In the genomic region with DNA sequence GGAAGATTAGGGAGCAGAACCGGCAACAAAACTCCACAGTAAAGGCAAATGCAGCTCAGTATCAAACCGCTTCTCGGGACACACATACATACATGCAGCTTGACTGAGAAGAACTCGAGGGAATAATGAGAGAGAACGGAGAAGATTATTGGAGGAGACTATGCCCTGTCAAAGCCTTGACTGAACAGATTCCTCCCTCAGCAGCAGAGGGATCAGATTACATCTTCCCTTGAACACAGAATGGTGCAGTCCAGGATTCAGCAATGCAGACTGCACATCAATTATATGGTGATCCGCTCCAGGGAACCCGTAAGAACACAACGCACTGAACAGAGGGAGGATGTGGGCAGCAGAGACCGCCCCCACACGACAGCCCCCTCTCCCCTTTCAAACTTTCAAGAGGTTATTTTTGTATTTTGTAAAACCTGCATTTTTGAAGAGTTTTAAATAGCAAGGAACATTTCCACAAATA, we compare ENCODE assay signal across 1 cellular context.
TF ChIP-seq lines count a peak whose summit lies in the region.

No MANE protein-coding gene starts in this region.

TF ChIP-seq in WTC11, 78 proteins besides CTCF, POLR2A, EP300 and RAD21 (continued from another document):
- TF ChIP-seq, protein P1, sequence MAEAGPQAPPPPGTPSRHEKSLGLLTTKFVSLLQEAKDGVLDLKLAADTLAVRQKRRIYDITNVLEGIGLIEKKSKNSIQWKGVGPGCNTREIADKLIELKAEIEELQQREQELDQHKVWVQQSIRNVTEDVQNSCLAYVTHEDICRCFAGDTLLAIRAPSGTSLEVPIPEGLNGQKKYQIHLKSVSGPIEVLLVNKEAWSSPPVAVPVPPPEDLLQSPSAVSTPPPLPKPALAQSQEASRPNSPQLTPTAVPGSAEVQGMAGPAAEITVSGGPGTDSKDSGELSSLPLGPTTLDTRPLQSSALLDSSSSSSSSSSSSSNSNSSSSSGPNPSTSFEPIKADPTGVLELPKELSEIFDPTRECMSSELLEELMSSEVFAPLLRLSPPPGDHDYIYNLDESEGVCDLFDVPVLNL (CRISPR knock-in tag; IDR thresholded peaks at IDR 0.05; ENCODE audit: borderline replicate concordance, low read depth): no peak
- no peak for TF ChIP-seq CBFB (CRISPR knock-in tag; IDR thresholded peaks at IDR 0.05; ENCODE audit: low read depth)
